In the genomic region with DNA sequence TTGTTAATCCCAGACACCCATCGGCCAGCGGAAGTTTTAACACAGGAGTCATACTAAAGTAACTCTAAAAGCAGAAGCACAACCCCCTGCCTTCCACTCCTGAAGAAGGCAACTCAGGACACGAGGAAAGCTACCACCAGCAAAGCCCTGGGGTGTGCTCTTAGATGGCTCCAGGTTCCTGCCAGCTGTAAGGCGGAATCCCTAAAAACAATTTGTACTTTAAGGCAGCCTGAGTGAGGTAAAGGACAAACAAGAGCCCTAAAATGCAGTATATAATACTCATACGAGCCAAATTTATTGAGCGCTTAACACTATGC, we compare ENCODE assay signal across 32 cellular contexts.
"Had no signal": no experiment of that assay in that cellular context is flagged by ENCODE, and none has a peak within 500 bp of the region (broad histone marks: within the 10 kb centered on the region; RNA-seq: fewer than 3 reads in every experiment).

No MANE protein-coding gene starts in this region.

- H3K9me3 Mint-ChIP-seq: activated CD4-positive, alpha-beta memory T cell treated with anti-CD3 and anti-CD28 coated beads for 36 hours; activated CD4-positive, alpha-beta T cell treated with anti-CD3 and anti-CD28 coated beads, Interleukin-2, amount 10 ng/mL, durations not matched to agents 24 days and 14 days; activated naive CD4-positive, alpha-beta T cell treated with anti-CD3 and anti-CD28 coated beads, Interleukin-2, amount 10 ng/mL, durations not matched to agents 7 days and 5 days; activated naive CD8-positive, alpha-beta T cell treated with anti-CD3 and anti-CD28 coated beads, Interleukin-2, amount 10 ng/mL, durations not matched to agents 7 days and 5 days; activated T-helper 1 cell treated with anti-CD3 and anti-CD28 coated beads, Interleukin-12 subunit alpha, Interleukin-12 subunit beta, Interleukin-2, Interleukin-4 antibody, amounts not matched to agents 30 ng/mL and 10 ng/mL and 1 ng/mL, durations not matched to agents 14 hours and 24 hours and 36 hours; brain; effector memory CD8-positive, alpha-beta T cell; immature natural killer cell; naive thymus-derived CD4-positive, alpha-beta T cell; neural crest cell; T-helper 2 cell treated with Interferon-gamma antibody and Interleukin-4, amounts not matched to agents 5 μg/mL and 100 μg/mL, for 36 hours had no signal

- DNase-seq: activated CD4-positive, alpha-beta memory T cell treated with anti-CD3 and anti-CD28 coated beads for 36 hours; activated CD4-positive, alpha-beta T cell treated with anti-CD3 and anti-CD28 coated beads, Interleukin-2, amount 10 ng/mL, durations not matched to agents 24 days and 14 days; activated CD4-positive, CD25-positive, alpha-beta regulatory T cell treated with anti-CD3 and anti-CD28 coated beads, Interleukin-2, amount 50 U/mL, for 72 hours; activated CD8-positive, alpha-beta memory T cell treated with anti-CD3 and anti-CD28 coated beads, Interleukin-2, amount 50 U/mL, for 4 hours; activated effector memory CD4-positive, alpha-beta T cell treated with anti-CD3 and anti-CD28 coated beads, Interleukin-2, amount 50 U/mL, for 16 hours; activated naive CD4-positive, alpha-beta T cell treated with anti-CD3 and anti-CD28 coated beads, Interleukin-2, amount 10 ng/mL, durations not matched to agents 7 days and 5 days; activated naive CD8-positive, alpha-beta T cell treated with anti-CD3 and anti-CD28 coated beads, Interleukin-2, amount 10 ng/mL, durations not matched to agents 7 days and 5 days; activated T-cell treated with anti-CD3 and anti-CD28 coated beads, Interleukin-2, amount 50 U/mL, for 1 hour; caudate nucleus; cortex of kidney; effector memory CD8-positive, alpha-beta T cell; erythroblast; hypothalamus; immature natural killer cell; kidney; left colon; midbrain; naive thymus-derived CD4-positive, alpha-beta T cell; occipital lobe; stimulated activated CD4-positive, alpha-beta T cell treated with anti-CD3 and anti-CD28 coated beads, Interleukin-1b, Interleukin-23, amount 100 ng/mL, for 48 hours; stimulated activated naive CD4-positive, alpha-beta T cell; tibial artery had no signal

- H3K36me3 ChIP-seq: ascending aorta, gastroesophageal sphincter, right atrium auricular region, suprapubic skin, tibial artery had no signal

- ATAC-seq: effector memory CD8-positive, alpha-beta T cell; gastroesophageal sphincter; left colon; naive thymus-derived CD4-positive, alpha-beta T cell had no signal

- H3K4me1 ChIP-seq: parathyroid adenoma, suprapubic skin had no signal

- H3K27me3 Mint-ChIP-seq: activated CD4-positive, alpha-beta memory T cell treated with anti-CD3 and anti-CD28 coated beads for 36 hours; activated CD4-positive, alpha-beta T cell treated with anti-CD3 and anti-CD28 coated beads, Interleukin-2, amount 10 ng/mL, durations not matched to agents 24 days and 14 days; activated naive CD4-positive, alpha-beta T cell treated with anti-CD3 and anti-CD28 coated beads, Interleukin-2, amount 10 ng/mL, durations not matched to agents 7 days and 5 days; activated naive CD8-positive, alpha-beta T cell treated with anti-CD3 and anti-CD28 coated beads, Interleukin-2, amount 10 ng/mL, durations not matched to agents 7 days and 5 days; brain; effector memory CD8-positive, alpha-beta T cell; naive thymus-derived CD4-positive, alpha-beta T cell had no signal

- H3K27ac ChIP-seq: parathyroid adenoma, right atrium auricular region, suprapubic skin, tibial artery had no signal

- H3K9me3 ChIP-seq: ascending aorta, gastroesophageal sphincter, right atrium auricular region, suprapubic skin, tibial artery had no signal

- H3K4me3 ChIP-seq: ascending aorta, gastroesophageal sphincter, right atrium auricular region, smooth muscle cell, suprapubic skin, tibial artery had no signal

- H3K4me3 Mint-ChIP-seq: activated CD4-positive, alpha-beta memory T cell treated with anti-CD3 and anti-CD28 coated beads for 36 hours; activated CD4-positive, alpha-beta T cell treated with anti-CD3 and anti-CD28 coated beads, Interleukin-2, amount 10 ng/mL, durations not matched to agents 24 days and 14 days; activated naive CD4-positive, alpha-beta T cell treated with anti-CD3 and anti-CD28 coated beads, Interleukin-2, amount 10 ng/mL, durations not matched to agents 7 days and 5 days; activated naive CD8-positive, alpha-beta T cell treated with anti-CD3 and anti-CD28 coated beads, Interleukin-2, amount 10 ng/mL, durations not matched to agents 7 days and 5 days; activated T-helper 1 cell treated with anti-CD3 and anti-CD28 coated beads, Interleukin-12 subunit alpha, Interleukin-12 subunit beta, Interleukin-2, Interleukin-4 antibody, amounts not matched to agents 30 ng/mL and 10 ng/mL and 1 ng/mL, durations not matched to agents 14 hours and 24 hours and 36 hours; brain; effector memory CD8-positive, alpha-beta T cell; immature natural killer cell; naive thymus-derived CD4-positive, alpha-beta T cell; neural crest cell; T-helper 2 cell treated with Interferon-gamma antibody and Interleukin-4, amounts not matched to agents 5 μg/mL and 100 μg/mL, for 36 hours had no signal

- H3K36me3 Mint-ChIP-seq: activated CD4-positive, alpha-beta memory T cell treated with anti-CD3 and anti-CD28 coated beads for 36 hours; activated naive CD4-positive, alpha-beta T cell treated with anti-CD3 and anti-CD28 coated beads, Interleukin-2, amount 10 ng/mL, durations not matched to agents 7 days and 5 days; activated naive CD8-positive, alpha-beta T cell treated with anti-CD3 and anti-CD28 coated beads, Interleukin-2, amount 10 ng/mL, durations not matched to agents 7 days and 5 days; brain; immature natural killer cell; naive thymus-derived CD4-positive, alpha-beta T cell had no signal

- H3K27ac Mint-ChIP-seq: activated CD4-positive, alpha-beta memory T cell treated with anti-CD3 and anti-CD28 coated beads for 36 hours; activated CD4-positive, alpha-beta T cell treated with anti-CD3 and anti-CD28 coated beads, Interleukin-2, amount 10 ng/mL, durations not matched to agents 24 days and 14 days; activated naive CD4-positive, alpha-beta T cell treated with anti-CD3 and anti-CD28 coated beads, Interleukin-2, amount 10 ng/mL, durations not matched to agents 7 days and 5 days; activated T-helper 1 cell treated with anti-CD3 and anti-CD28 coated beads, Interleukin-12 subunit alpha, Interleukin-12 subunit beta, Interleukin-2, Interleukin-4 antibody, amounts not matched to agents 30 ng/mL and 10 ng/mL and 1 ng/mL, durations not matched to agents 14 hours and 24 hours and 36 hours; effector memory CD8-positive, alpha-beta T cell; T-helper 2 cell treated with Interferon-gamma antibody and Interleukin-4, amounts not matched to agents 5 μg/mL and 100 μg/mL, for 36 hours had no signal

- H3K27me3 ChIP-seq: ascending aorta, gastroesophageal sphincter, right atrium auricular region, suprapubic skin, tibial artery had no signal
